In the genomic region with DNA sequence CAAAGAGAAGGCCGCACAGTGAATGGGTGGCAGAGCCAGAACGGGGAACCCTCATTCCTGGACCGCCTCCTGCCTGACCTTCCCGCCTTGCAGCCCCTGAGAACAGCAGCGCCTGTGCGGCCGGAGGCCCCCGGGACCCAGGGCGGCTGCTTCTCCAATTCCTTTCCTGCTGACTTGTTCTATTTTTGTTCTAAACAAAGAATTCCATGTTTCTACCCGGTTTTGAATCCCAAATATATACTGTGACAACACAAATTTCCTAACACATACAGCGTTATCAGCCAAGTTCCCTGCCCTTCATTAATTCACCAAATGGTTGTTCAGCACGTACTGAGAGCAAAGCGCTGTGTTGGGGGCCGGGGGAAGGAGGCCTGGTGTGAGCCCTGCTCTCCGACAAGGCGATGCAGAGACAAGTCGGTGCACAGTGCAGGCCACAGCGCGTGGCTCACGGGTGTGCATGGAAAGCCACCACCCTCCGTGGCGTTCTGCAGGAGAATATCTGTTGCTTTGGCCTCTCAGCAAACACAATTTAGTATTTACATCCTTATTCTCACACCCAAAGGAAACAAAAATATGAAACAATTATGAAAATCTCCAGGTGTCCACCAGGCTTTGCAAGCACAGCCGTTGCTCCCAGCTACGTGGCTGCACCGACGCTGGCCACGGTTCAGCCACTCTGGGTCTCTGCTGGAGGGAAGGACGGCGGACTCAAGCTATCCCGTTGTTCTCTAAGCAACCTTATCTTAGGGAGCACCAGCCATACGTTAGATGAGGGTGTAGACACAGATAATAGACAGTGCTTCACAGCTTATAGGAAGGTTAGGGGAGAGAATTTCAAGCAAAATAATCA, we compare ENCODE assay signal across 1 cellular context.
A peak's percentile ranks its signal among the peaks of the same experiment; 100 is the strongest.
TF ChIP-seq lines count a peak whose summit lies in the region.

No MANE protein-coding gene starts in this region.

TF ChIP-seq in H1, 55 proteins besides CTCF, POLR2A, EP300 and RAD21:
- no peak for TF ChIP-seq TCF12 (IDR thresholded peaks at IDR 0.05; ENCODE audit: low read depth, low read length)
- TF ChIP-seq, protein P1, sequence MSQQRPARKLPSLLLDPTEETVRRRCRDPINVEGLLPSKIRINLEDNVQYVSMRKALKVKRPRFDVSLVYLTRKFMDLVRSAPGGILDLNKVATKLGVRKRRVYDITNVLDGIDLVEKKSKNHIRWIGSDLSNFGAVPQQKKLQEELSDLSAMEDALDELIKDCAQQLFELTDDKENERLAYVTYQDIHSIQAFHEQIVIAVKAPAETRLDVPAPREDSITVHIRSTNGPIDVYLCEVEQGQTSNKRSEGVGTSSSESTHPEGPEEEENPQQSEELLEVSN (IDR thresholded peaks at IDR 0.05) = peak; percentile 39; the same call in 1 of the 2 replicates
